In genomic region chr15:66254364-66255292, GRCh38 we compare ENCODE assay signal across 10 cellular contexts. TPM values are rescaled to one million over a fixed set of nuclear protein-coding genes. Genes with fewer than 3 reads are reported as not detected.
DNase-seq lines count a peak whose midpoint lies in the region; ATAC-seq lines count a peak whose summit lies in the region.
"Had no signal": no experiment of that assay in that cellular context is flagged by ENCODE, and none has a peak within 500 bp of the region (broad histone marks: within the 10 kb centered on the region; RNA-seq: fewer than 3 reads in every experiment).

No MANE protein-coding gene starts in this region.

- no peak overlapping the region for H3K27ac ChIP-seq in iPS-20b (ENCODE audit: low read length)
- H3K27ac ChIP-seq: uterus had no signal

- no peaks in the 10 kb centered on the region for H3K36me3 ChIP-seq in iPS-20b (ENCODE audit: insufficient read depth, low read depth, low read length)
- H3K36me3 ChIP-seq: uterus had no signal

- DNase-seq in activated T-cell treated with anti-CD3 and anti-CD28 coated beads, Interleukin-2, amount 50 U/mL, for 24 hours = peak; percentile 31
- no peak for DNase-seq in activated T-cell treated with anti-CD3 and anti-CD28 coated beads for 4 hours
- no peak for DNase-seq in activated naive CD8-positive, alpha-beta T cell treated with anti-CD3 and anti-CD28 coated beads for 36 hours
- DNase-seq in GOT3 (lab: John Stamatoyannopoulos, UW) = no peak
- DNase-seq in medulla oblongata (ENCODE audit: extremely low spot score) = no peak
- DNase-seq: activated CD4-positive, alpha-beta T cell treated with anti-CD3 and anti-CD28 coated beads for 4 hours had no signal

- peak overlapping the region; percentile 75 for H3K4me3 Mint-ChIP-seq in activated T-cell treated with anti-CD3 and anti-CD28 coated beads, Interleukin-2, amount 50 U/mL, for 24 hours
- peak overlapping the region; percentile 71 for H3K4me3 Mint-ChIP-seq in activated naive CD8-positive, alpha-beta T cell treated with anti-CD3 and anti-CD28 coated beads for 36 hours
- peak overlapping the region; percentile 79 for H3K4me3 Mint-ChIP-seq in stimulated activated memory B cell treated with anti-CD40 and anti-IgM and Interleukin-4, amounts not matched to agents 10 μg/mL and 1 μg/mL and 100 μg/mL, for 72 hours

- peaks cover 12% of the 10 kb centered on the region; the same call in 1 of the 2 replicates for H3K4me1 ChIP-seq in iPS-20b (ENCODE audit: insufficient read depth, low read length)

- no peaks in the 10 kb centered on the region for H3K36me3 Mint-ChIP-seq in activated T-cell treated with anti-CD3 and anti-CD28 coated beads, Interleukin-2, amount 50 U/mL, for 24 hours (ENCODE audit: low read depth)
- no peaks in the 10 kb centered on the region for H3K36me3 Mint-ChIP-seq in activated naive CD8-positive, alpha-beta T cell treated with anti-CD3 and anti-CD28 coated beads for 36 hours
- no peaks in the 10 kb centered on the region for H3K36me3 Mint-ChIP-seq in stimulated activated memory B cell treated with anti-CD40 and anti-IgM and Interleukin-4, amounts not matched to agents 10 μg/mL and 1 μg/mL and 100 μg/mL, for 72 hours

- H3K27ac Mint-ChIP-seq in activated T-cell treated with anti-CD3 and anti-CD28 coated beads, Interleukin-2, amount 50 U/mL, for 24 hours = no peak overlapping the region
- no peak overlapping the region for H3K27ac Mint-ChIP-seq in activated naive CD8-positive, alpha-beta T cell treated with anti-CD3 and anti-CD28 coated beads for 36 hours
- peak overlapping the region; percentile 23 for H3K27ac Mint-ChIP-seq in stimulated activated memory B cell treated with anti-CD40 and anti-IgM and Interleukin-4, amounts not matched to agents 10 μg/mL and 1 μg/mL and 100 μg/mL, for 72 hours

- H3K9me3 ChIP-seq in iPS-20b (ENCODE audit: insufficient read depth, low read depth, low read length) = no peaks in the 10 kb centered on the region
- H3K9me3 ChIP-seq: uterus had no signal

- no peaks in the 10 kb centered on the region for H3K9me3 Mint-ChIP-seq in activated T-cell treated with anti-CD3 and anti-CD28 coated beads, Interleukin-2, amount 50 U/mL, for 24 hours
- no peaks in the 10 kb centered on the region for H3K9me3 Mint-ChIP-seq in activated naive CD8-positive, alpha-beta T cell treated with anti-CD3 and anti-CD28 coated beads for 36 hours
- no peaks in the 10 kb centered on the region for H3K9me3 Mint-ChIP-seq in stimulated activated memory B cell treated with anti-CD40 and anti-IgM and Interleukin-4, amounts not matched to agents 10 μg/mL and 1 μg/mL and 100 μg/mL, for 72 hours

- peaks cover 88% of the 10 kb centered on the region for H3K27me3 ChIP-seq in iPS-20b (ENCODE audit: insufficient read depth, low read length)

- ATAC-seq in stimulated activated memory B cell treated with anti-CD40 and anti-IgM and Interleukin-4, amounts not matched to agents 10 μg/mL and 1 μg/mL and 100 μg/mL, for 72 hours = no peak
- no peak for ATAC-seq in GM18858 (IDR thresholded peaks at IDR 0.05; ENCODE audit: unreplicated experiment)

- H3K9ac ChIP-seq in iPS-20b (ENCODE audit: low read depth, low read length) = peak overlapping the region; percentile 45; the same call in 1 of the 2 replicates

- peaks cover 79% of the 10 kb centered on the region for H3K27me3 Mint-ChIP-seq in activated T-cell treated with anti-CD3 and anti-CD28 coated beads, Interleukin-2, amount 50 U/mL, for 24 hours
- peaks cover 64% of the 10 kb centered on the region for H3K27me3 Mint-ChIP-seq in activated naive CD8-positive, alpha-beta T cell treated with anti-CD3 and anti-CD28 coated beads for 36 hours
- H3K27me3 Mint-ChIP-seq in stimulated activated memory B cell treated with anti-CD40 and anti-IgM and Interleukin-4, amounts not matched to agents 10 μg/mL and 1 μg/mL and 100 μg/mL, for 72 hours = peaks cover 74% of the 10 kb centered on the region

- H3K4me1 Mint-ChIP-seq in activated T-cell treated with anti-CD3 and anti-CD28 coated beads, Interleukin-2, amount 50 U/mL, for 24 hours (ENCODE audit: low read depth) = peaks cover 18% of the 10 kb centered on the region
- peaks cover 8% of the 10 kb centered on the region for H3K4me1 Mint-ChIP-seq in activated naive CD8-positive, alpha-beta T cell treated with anti-CD3 and anti-CD28 coated beads for 36 hours
- H3K4me1 Mint-ChIP-seq in stimulated activated memory B cell treated with anti-CD40 and anti-IgM and Interleukin-4, amounts not matched to agents 10 μg/mL and 1 μg/mL and 100 μg/mL, for 72 hours = peaks cover 20% of the 10 kb centered on the region

- peak overlapping the region; percentile 84 for H3K4me3 ChIP-seq in iPS-20b (ENCODE audit: low read length)

RNA-seq across cellular contexts. Expression of gene MEGF11, which starts 1.1 kb away (rescaled TPM):
- total RNA-seq in activated naive CD8-positive, alpha-beta T cell treated with anti-CD3 and anti-CD28 coated beads for 36 hours = not detected

RNA-seq across cellular contexts. Expression of gene DIS3L, which starts 38.7 kb away (rescaled TPM):
- 10 to 100 TPM; 22.1 to 23.4 TPM for total RNA-seq in activated naive CD8-positive, alpha-beta T cell treated with anti-CD3 and anti-CD28 coated beads for 36 hours
